8 cellular contexts compared by ENCODE assay signal in genomic region chr9:21455320-21455719, GRCh38. TPM values are rescaled to one million over a fixed set of nuclear protein-coding genes. Genes with fewer than 3 reads are reported as not detected.
DNase-seq lines count a peak whose midpoint lies in the region; ATAC-seq and TF ChIP-seq lines count a peak whose summit lies in the region.

No MANE protein-coding gene starts in this region.

- no peak overlapping the region for H3K4me3 Mint-ChIP-seq in Caco-2 (ENCODE audit: unreplicated experiment)

- CTCF ChIA-PET in Caco-2 (lab: Charles Lee) = interaction anchor here (0.5 to 1.3 kb wide), 10 partner anchors 11 to 341 kb away, joined by 3 to 38 read pairs (median 6); no protein-coding TSS in a partner anchor
- CTCF ChIA-PET in RWPE1 (lab: Yijun Ruan, JAX) = interaction anchor here (0.6 kb wide), 1 partner anchor 219 kb away, joined by 3 read pairs; no protein-coding TSS in a partner anchor

- H3K36me3 Mint-ChIP-seq in Caco-2 (ENCODE audit: insufficient read depth, unreplicated experiment) = no peaks in the 10 kb centered on the region

- H3K27ac ChIP-seq in RWPE1 = no peak overlapping the region
- H3K27ac ChIP-seq in esophagus muscularis mucosa (replicated peaks in 1 of 4) = no peak overlapping the region
- H3K27ac ChIP-seq in parathyroid adenoma = no peak overlapping the region

- H3K4me1 Mint-ChIP-seq in Caco-2 (ENCODE audit: low read depth, unreplicated experiment) = peaks cover 4% of the 10 kb centered on the region

- H3K27me3 ChIP-seq in Caco-2 (replicated peaks; ENCODE audit: control insufficient read depth, insufficient read depth, low read length) (no peaks in the 10 kb centered on the region), esophagus muscularis mucosa (no peaks in the 10 kb centered on the region), parathyroid adenoma (ENCODE audit: control insufficient read depth, insufficient read depth, low read length) (no peaks in the 10 kb centered on the region)

- TF ChIP-seq CTCF in Caco-2 (IDR thresholded peaks at IDR 0.05; ENCODE audit: insufficient read depth in 1 of 2, low read depth in 1 of 2, low read length in 1 of 2, severe bottlenecking in 1 of 2, unreplicated experiment in 1 of 2) (peak; percentile 62 to 73), RWPE1 (conservative IDR thresholded peaks at IDR 0.05; ENCODE audit: low read depth) (peak; percentile 46), esophagus muscularis mucosa (IDR thresholded peaks at IDR 0.05) (peak; percentile 25 to 52 (median 35)), parathyroid adenoma (IDR thresholded peaks at IDR 0.05) (peak; percentile 24)

- H3K79me2 ChIP-seq in parathyroid adenoma = no peaks in the 10 kb centered on the region

- H3K4me3 ChIP-seq in Caco-2 (ENCODE audit: low read depth, low read length) = no peak overlapping the region
- no peak overlapping the region for H3K4me3 ChIP-seq in esophagus muscularis mucosa
- H3K4me3 ChIP-seq in parathyroid adenoma (ENCODE audit: low read depth, low read length) = no peak overlapping the region

- no peak overlapping the region for H3K4me2 ChIP-seq in parathyroid adenoma (ENCODE audit: low read length)

- H3K27me3 Mint-ChIP-seq in Caco-2 (ENCODE audit: insufficient read depth, unreplicated experiment) = no peaks in the 10 kb centered on the region

- TF ChIP-seq EP300 in esophagus muscularis mucosa (IDR thresholded peaks at IDR 0.05) = no peak

- H2AFZ ChIP-seq in parathyroid adenoma = no peak overlapping the region

- no peak overlapping the region for H3K9ac ChIP-seq in parathyroid adenoma

- BruUV-seq in Caco-2 (replicated peaks; lab: Mats Ljungman, UMichigan) = no TSS peak

- no peaks in the 10 kb centered on the region for H3K9me3 ChIP-seq in Caco-2
- no peaks in the 10 kb centered on the region for H3K9me3 ChIP-seq in esophagus muscularis mucosa
- H3K9me3 ChIP-seq in parathyroid adenoma (ENCODE audit: control insufficient read depth, low read length) = no peaks in the 10 kb centered on the region

- DNase-seq in Caco-2 (peak in 1 of 2 experiments; percentile 40), RWPE1 (ENCODE audit: low spot score) (peak; percentile 33), esophagus muscularis mucosa (ENCODE audit: extremely low spot score) (no peak)
- DNase-seq in activated CD8-positive, alpha-beta memory T cell treated with anti-CD3 and anti-CD28 coated beads, Interleukin-2, amount 50 U/mL, for 4 hours = no peak

- peak; percentile 96 for ATAC-seq in GM18907 (IDR thresholded peaks at IDR 0.05; ENCODE audit: unreplicated experiment)
- peak; percentile 89 for ATAC-seq in HG03139 (IDR thresholded peaks at IDR 0.05; ENCODE audit: unreplicated experiment)
- ATAC-seq in GM21447 (IDR thresholded peaks at IDR 0.05; ENCODE audit: unreplicated experiment) = no peak

- peaks cover 6% of the 10 kb centered on the region; the same call in 1 of the 2 replicates for H3K4me1 ChIP-seq in Caco-2
- no peaks in the 10 kb centered on the region for H3K4me1 ChIP-seq in esophagus muscularis mucosa
- H3K4me1 ChIP-seq in parathyroid adenoma = no peaks in the 10 kb centered on the region

- POLR2A ChIA-PET in Caco-2 (lab: Charles Lee) (no interaction called here), RWPE1 (lab: Yijun Ruan, JAX; ENCODE audit: low non-redundant PET) (no interaction called here)

- H3K9me3 Mint-ChIP-seq in Caco-2 (ENCODE audit: unreplicated experiment) = no peaks in the 10 kb centered on the region

- intact Hi-C loops in Caco-2 (cut with micrococcal nuclease; ENCODE audit: unreplicated experiment) = loop anchor here (1.0 to 10.0 kb wide), 5 partner anchors 21 to 241 kb away; partner anchors contain the start of gene IFNA16
- intact Hi-C loops in esophagus muscularis mucosa (cut with DNase I) = no loop called here

- TF ChIP-seq POLR2A in esophagus muscularis mucosa (IDR thresholded peaks at IDR 0.05; ENCODE audit: low read depth) = no peak

- H3K36me3 ChIP-seq in Caco-2 (ENCODE audit: control insufficient read depth, insufficient read depth, low read length) = no peaks in the 10 kb centered on the region
- no peaks in the 10 kb centered on the region for H3K36me3 ChIP-seq in esophagus muscularis mucosa
- no peaks in the 10 kb centered on the region for H3K36me3 ChIP-seq in parathyroid adenoma (ENCODE audit: control insufficient read depth, insufficient read depth, low read length)

- no peak overlapping the region for H3K27ac Mint-ChIP-seq in Caco-2 (ENCODE audit: unreplicated experiment)

RNA-seq across cellular contexts. Expression of gene IFNA1, which starts 15.1 kb away (rescaled TPM):
- total RNA-seq in Caco-2 (2022) (not detected in 2 replicates), esophagus muscularis mucosa (not detected)

RNA-seq across cellular contexts. Expression of gene IFNE, which starts 26.8 kb away (rescaled TPM):
- total RNA-seq in Caco-2 (2022) = 0.34 and 1.00 TPM in 2 replicates
- total RNA-seq in esophagus muscularis mucosa = not detected

RNA-seq across cellular contexts. Expression of gene IFNA8, which starts 46.4 kb away (rescaled TPM):
- total RNA-seq in Caco-2 (2022) = not detected in 2 replicates
- total RNA-seq in esophagus muscularis mucosa = not detected
